Comparison of ENCODE assay signal across 13 cellular contexts in the genomic region with DNA sequence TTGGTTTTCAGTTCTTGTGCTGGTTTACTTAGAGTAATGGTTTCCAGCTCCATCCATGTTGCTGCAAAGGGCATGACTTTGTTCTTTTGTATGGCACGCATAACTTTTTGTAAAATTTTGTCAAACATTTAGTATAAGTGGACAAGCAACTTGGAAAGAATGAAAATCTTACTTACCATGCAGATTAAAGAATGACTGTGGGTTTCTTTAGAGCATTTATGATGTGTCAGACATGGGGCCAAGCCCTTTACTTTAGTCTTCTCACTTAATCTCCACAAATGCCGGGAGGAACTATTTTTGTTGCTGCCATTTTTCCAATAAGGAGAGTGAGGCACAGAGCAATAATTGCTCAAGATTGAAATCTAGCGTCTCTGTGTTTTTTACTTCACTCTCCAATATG.
DNase-seq lines count a peak whose midpoint lies in the region; ATAC-seq, FAIRE-seq and TF ChIP-seq lines count a peak whose summit lies in the region.
"Had no signal": no experiment of that assay in that cellular context is flagged by ENCODE, and none has a peak within 500 bp of the region (broad histone marks: within the 10 kb centered on the region; RNA-seq: fewer than 3 reads in every experiment).

No MANE protein-coding gene starts in this region.

- peak overlapping the region; percentile 62; the same call in 1 of the 2 replicates for H3K4ac ChIP-seq in IMR-90 (ENCODE audit: low read depth, low read length)

- BruUV-seq in IMR-90 (replicated peaks; lab: Mats Ljungman, UMichigan) (no TSS peak), HepG2 (replicated peaks; lab: Mats Ljungman, UMichigan) (no TSS peak)

- TF ChIP-seq POLR2A in IMR-90 (IDR thresholded peaks at IDR 0.05; ENCODE audit: low read depth, low read length) (no peak), HepG2 (IDR thresholded peaks at IDR 0.05; ENCODE audit: insufficient read depth in 1 of 2, low read depth in 2 of 2, low read length in 2 of 2) (no peak), lower leg skin (IDR thresholded peaks at IDR 0.05) (no peak)

- H3K23ac ChIP-seq in IMR-90 (ENCODE audit: low read depth, low read length): no peak overlapping the region

- no peaks in the 10 kb centered on the region for H3K9me2 ChIP-seq in hepatocyte (replicated peaks; ENCODE audit: insufficient read depth)

- peaks cover 7% of the 10 kb centered on the region for H3K4me1 ChIP-seq in right cardiac atrium (ENCODE audit: control insufficient read depth, insufficient read depth, low read length)
- peaks cover 10% of the 10 kb centered on the region for H3K4me1 ChIP-seq in IMR-90 (ENCODE audit: control insufficient read depth, insufficient read depth, low read length)
- peaks cover 13% of the 10 kb centered on the region for H3K4me1 ChIP-seq in hepatocyte (ENCODE audit: insufficient read depth)
- no peaks in the 10 kb centered on the region for H3K4me1 ChIP-seq in HepG2 (ENCODE audit: insufficient read depth, low read length)
- H3K4me1 ChIP-seq: Caco-2 had no signal

- H3K9me1 ChIP-seq in IMR-90 (ENCODE audit: insufficient read depth, low read length): peaks cover 13% of the 10 kb centered on the region

- TF ChIP-seq CTCF in IMR-90 (conservative IDR thresholded peaks at IDR 0.05; ENCODE audit: low read depth, low read length): no peak
- TF ChIP-seq CTCF in hepatocyte (IDR thresholded peaks at IDR 0.05; ENCODE audit: poor library complexity): no peak
- no peak for TF ChIP-seq CTCF in HepG2 (CRISPR knock-in tag; IDR thresholded peaks at IDR 0.05)
- no peak for TF ChIP-seq CTCF in lower leg skin (IDR thresholded peaks at IDR 0.05)

- TF ChIP-seq EP300 in HepG2 (IDR thresholded peaks at IDR 0.05; ENCODE audit: low read depth in 2 of 2, low read length in 2 of 2) (no peak), HepG2 (CRISPR knock-in tag; IDR thresholded peaks at IDR 0.05; ENCODE audit: borderline replicate concordance) (no peak)

- FAIRE-seq in HepG2 (lab: Jason Lieb, UNC): no peak
- FAIRE-seq: GM12878, GM18507, H54 had no signal

- H4K91ac ChIP-seq in IMR-90 (ENCODE audit: insufficient read depth, low read depth, low read length): no peak overlapping the region

- POLR2A ChIA-PET in IMR-90 (lab: Charles Lee; ENCODE audit: unreplicated experiment): no interaction called here
- POLR2A ChIA-PET in HepG2 (lab: Yijun Ruan, JAX): no interaction called here

- H3K4me2 ChIP-seq in IMR-90 (ENCODE audit: low read depth, low read length): no peak overlapping the region
- no peak overlapping the region for H3K4me2 ChIP-seq in hepatocyte
- H3K4me2 ChIP-seq in HepG2 (ENCODE audit: low read depth, low read length): no peak overlapping the region

- dilution Hi-C loops in IMR-90 (cut with HindIII; ENCODE audit: low sequenced_read_pairs, unreplicated experiment): no loop called here

- H2BK15ac ChIP-seq in IMR-90 (ENCODE audit: low read depth, low read length): no peak overlapping the region

- H2BK20ac ChIP-seq in IMR-90 (ENCODE audit: low read depth, low read length): no peak overlapping the region

- DNase-seq in right cardiac atrium: no peak
- DNase-seq in left ventricle myocardium superior: no peak
- no peak for DNase-seq in IMR-90
- no peak for DNase-seq in hepatocyte (ENCODE audit: low spot score)
- DNase-seq in H4 (ENCODE audit: low spot score): no peak
- no peak for DNase-seq in HepG2 (ENCODE audit: low spot score)
- DNase-seq in lower leg skin (ENCODE audit: low spot score in 2 of 2): no peak
- DNase-seq: Caco-2; CD8-positive, alpha-beta memory T cell had no signal

- H2AFZ ChIP-seq in IMR-90 (replicated peaks; ENCODE audit: low read length, poor library complexity) (no peak overlapping the region), hepatocyte (no peak overlapping the region), HepG2 (ENCODE audit: low read length) (no peak overlapping the region)

- TF ChIP-seq RAD21 in IMR-90 (IDR thresholded peaks at IDR 0.05; ENCODE audit: low read length) (no peak), HepG2 (CRISPR knock-in tag; IDR thresholded peaks at IDR 0.05) (no peak)

- no peak overlapping the region for H3K27ac ChIP-seq in right cardiac atrium (ENCODE audit: low read length)
- H3K27ac ChIP-seq in IMR-90 (ENCODE audit: insufficient read depth, low read length): no peak overlapping the region
- H3K27ac ChIP-seq in hepatocyte: peak overlapping the region; percentile 35
- no peak overlapping the region for H3K27ac ChIP-seq in HepG2 (ENCODE audit: extremely low read length, insufficient read depth, low read length)

- H3K79me1 ChIP-seq in IMR-90 (ENCODE audit: low read depth in 1 of 2, low read length in 2 of 2): peaks cover 0 to 7% of the 10 kb centered on the region in 2 experiments; a peak in 2 of 4 replicates

- H2BK5ac ChIP-seq in IMR-90 (ENCODE audit: low read depth, low read length, poor library complexity, severe bottlenecking): no peak overlapping the region

- H2AK9ac ChIP-seq in IMR-90 (replicated peaks; ENCODE audit: low read depth, low read length, poor library complexity): no peak overlapping the region

- H3K79me2 ChIP-seq in hepatocyte: no peaks in the 10 kb centered on the region
- H3K79me2 ChIP-seq in HepG2 (ENCODE audit: insufficient read depth, low read length): no peaks in the 10 kb centered on the region

- no peak overlapping the region for H3K56ac ChIP-seq in IMR-90 (ENCODE audit: extremely low read depth, insufficient read depth, low read length)

- no peak overlapping the region for H4K5ac ChIP-seq in IMR-90 (ENCODE audit: low read depth, low read length)

- H2BK120ac ChIP-seq in IMR-90 (ENCODE audit: low read depth, low read length): peak overlapping the region; percentile 12; the same call in 1 of the 2 replicates

- no peaks in the 10 kb centered on the region for H3K27me3 ChIP-seq in right cardiac atrium (ENCODE audit: control insufficient read depth, insufficient read depth)
- H3K27me3 ChIP-seq in IMR-90 (ENCODE audit: control insufficient read depth, insufficient read depth, low read length): no peaks in the 10 kb centered on the region
- H3K27me3 ChIP-seq in hepatocyte: no peaks in the 10 kb centered on the region
- peaks cover 0 to 9% of the 10 kb centered on the region in 2 experiments; a peak in 1 of 5 replicates for H3K27me3 ChIP-seq in HepG2 (ENCODE audit: control insufficient read depth in 1 of 2, insufficient read depth in 2 of 2, low read length in 2 of 2)

- H3K18ac ChIP-seq in IMR-90 (ENCODE audit: low read depth, low read length): peak overlapping the region; percentile 45; the same call in 1 of the 2 replicates

- no peak for ATAC-seq in right cardiac atrium
- no peak for ATAC-seq in left ventricle myocardium superior
- no peak for ATAC-seq in IMR-90 (ENCODE audit: low read depth)
- ATAC-seq in HepG2: no peak
- ATAC-seq: GM12878, HCT116 had no signal

- CTCF ChIA-PET in IMR-90 (lab: Yijun Ruan, JAX): no interaction called here
- CTCF ChIA-PET in HepG2 (lab: Yijun Ruan, JAX; ENCODE audit: low intra/inter-chr PET ratio, low total read pairs): no interaction called here

- H4K8ac ChIP-seq in IMR-90 (ENCODE audit: low read depth in 2 of 2, low read length in 2 of 2): 0 out of 4 replicates have a peak overlapping the region, but pooled peaks of 1 of the 2 experiments have one; percentile 43

- in situ Hi-C loops in IMR-90 (cut with MboI; ENCODE audit: low sequenced_read_pairs) (loop anchor here (25.0 kb wide), 1 partner anchor 924 kb away; a partner anchor contains a TSS), HepG2 (cut with HindIII; ENCODE audit: extremely low pct_ligation_motif_present, low pct_unique_long_range_greater_than_20kb) (no loop called here)

- no peak overlapping the region for H3K14ac ChIP-seq in IMR-90 (replicated peaks; ENCODE audit: low read depth, low read length)

- no peaks in the 10 kb centered on the region for H3K9me3 ChIP-seq in right cardiac atrium (ENCODE audit: control insufficient read depth, low read length)
- no peaks in the 10 kb centered on the region for H3K9me3 ChIP-seq in IMR-90 (ENCODE audit: control insufficient read depth, insufficient read depth, low read length)
- H3K9me3 ChIP-seq in hepatocyte (ENCODE audit: low read depth): no peaks in the 10 kb centered on the region
- no peaks in the 10 kb centered on the region for H3K9me3 ChIP-seq in HepG2 (ENCODE audit: low read length)
- H3K9me3 ChIP-seq: Caco-2 had no signal

- peak overlapping the region; percentile 11; the same call in 1 of the 2 replicates for H2AK5ac ChIP-seq in IMR-90 (ENCODE audit: low read depth, low read length)

- H3K36me3 ChIP-seq in IMR-90 (ENCODE audit: control insufficient read depth, insufficient read depth, low read length) (no peaks in the 10 kb centered on the region), hepatocyte (replicated peaks; ENCODE audit: insufficient read depth, low read depth) (no peaks in the 10 kb centered on the region), HepG2 (replicated peaks in 1 of 2; ENCODE audit: control insufficient read depth in 1 of 2, insufficient read depth in 2 of 2, low read length in 2 of 2) (no peaks in the 10 kb centered on the region)

- WGBS in right cardiac atrium: 85% methylated on average over 3 of the region's 3 CpGs
- no CpG with 5 or more reads among the region's 3 CpGs for WGBS in IMR-90 (ENCODE audit: extremely low coverage in 2 of 2, insufficient read length in 1 of 2), 2 experiments
- WGBS in hepatocyte (ENCODE audit: low lambda C conversion rate, missing lambda C conversion rate): 72% methylated on average over 3 of the region's 3 CpGs
- 50% methylated on average over 3 of the region's 3 CpGs for WGBS in HepG2 (ENCODE audit: low lambda C conversion rate)
- 90% methylated on average over 3 of the region's 3 CpGs for WGBS in lower leg skin, 2 donors

- peak overlapping the region; percentile 40 for H3K4me3 ChIP-seq in right cardiac atrium (ENCODE audit: low read length)
- H3K4me3 ChIP-seq in IMR-90 (ENCODE audit: insufficient read depth, low read depth, low read length): no peak overlapping the region
- no peak overlapping the region for H3K4me3 ChIP-seq in hepatocyte
- H3K4me3 ChIP-seq in HepG2 (replicated peaks in 1 of 3; ENCODE audit: insufficient read depth in 1 of 3, low read depth in 2 of 3, low read length in 3 of 3): no peak overlapping the region
- no peak overlapping the region for H3K4me3 ChIP-seq in lower leg skin (ENCODE audit: low read depth, poor library complexity, severe bottlenecking)
- H3K4me3 ChIP-seq: GM12878 had no signal

- H4K20me1 ChIP-seq in IMR-90 (ENCODE audit: insufficient read depth, low read length) (no peaks in the 10 kb centered on the region), hepatocyte (ENCODE audit: insufficient read depth, poor library complexity, severe bottlenecking) (no peaks in the 10 kb centered on the region), HepG2 (ENCODE audit: insufficient read depth, low read length) (no peaks in the 10 kb centered on the region)

- H3K9ac ChIP-seq in IMR-90 (ENCODE audit: low read depth, low read length): no peak overlapping the region
- H3K9ac ChIP-seq in HepG2 (ENCODE audit: insufficient read depth, low read depth, low read length): no peak overlapping the region

- intact Hi-C loops in right cardiac atrium (cut with DNase I): no loop called here
- intact Hi-C loops in left ventricle myocardium superior (cut with micrococcal nuclease): no loop called here
- intact Hi-C loops in IMR-90 (cut with micrococcal nuclease): no loop called here
- intact Hi-C loops in HepG2 (cut with micrococcal nuclease; ENCODE audit: unreplicated experiment): no loop called here
- intact Hi-C loops in lower leg skin (cut with DNase I; ENCODE audit: low total_unique reads): no loop called here

TF ChIP-seq in HepG2, 621 proteins besides CTCF, POLR2A, EP300 and RAD21 (continues in another document):
- TF ChIP-seq TRIM24 (CRISPR knock-in tag; IDR thresholded peaks at IDR 0.05): no peak
